ENCODE assay signal across 1 cellular context in the genomic region with DNA sequence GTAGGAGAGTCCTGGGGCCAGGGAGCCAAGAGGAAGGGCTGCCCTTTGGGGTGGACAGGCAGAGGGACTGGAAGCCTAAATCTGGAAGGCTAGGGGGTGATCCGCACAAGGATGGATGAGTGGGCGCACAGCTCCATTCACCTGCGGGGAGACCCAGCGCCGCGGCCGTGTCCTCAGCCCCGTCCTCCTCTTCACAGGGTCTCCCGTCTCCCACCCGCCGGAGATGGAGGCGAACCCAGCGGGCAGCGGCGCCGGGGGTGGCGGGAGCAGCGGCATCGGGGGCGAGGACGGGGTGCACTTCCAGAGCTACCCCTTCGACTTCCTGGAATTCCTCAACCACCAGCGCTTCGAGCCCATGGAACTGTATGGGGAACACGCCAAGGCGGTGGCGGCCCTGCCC.
TF ChIP-seq lines count a peak whose summit lies in the region.

No MANE protein-coding gene starts in this region.

TF ChIP-seq in GM23338, 12 proteins besides CTCF, POLR2A, EP300 and RAD21 (continued from another document):
- TF ChIP-seq, protein P1, sequence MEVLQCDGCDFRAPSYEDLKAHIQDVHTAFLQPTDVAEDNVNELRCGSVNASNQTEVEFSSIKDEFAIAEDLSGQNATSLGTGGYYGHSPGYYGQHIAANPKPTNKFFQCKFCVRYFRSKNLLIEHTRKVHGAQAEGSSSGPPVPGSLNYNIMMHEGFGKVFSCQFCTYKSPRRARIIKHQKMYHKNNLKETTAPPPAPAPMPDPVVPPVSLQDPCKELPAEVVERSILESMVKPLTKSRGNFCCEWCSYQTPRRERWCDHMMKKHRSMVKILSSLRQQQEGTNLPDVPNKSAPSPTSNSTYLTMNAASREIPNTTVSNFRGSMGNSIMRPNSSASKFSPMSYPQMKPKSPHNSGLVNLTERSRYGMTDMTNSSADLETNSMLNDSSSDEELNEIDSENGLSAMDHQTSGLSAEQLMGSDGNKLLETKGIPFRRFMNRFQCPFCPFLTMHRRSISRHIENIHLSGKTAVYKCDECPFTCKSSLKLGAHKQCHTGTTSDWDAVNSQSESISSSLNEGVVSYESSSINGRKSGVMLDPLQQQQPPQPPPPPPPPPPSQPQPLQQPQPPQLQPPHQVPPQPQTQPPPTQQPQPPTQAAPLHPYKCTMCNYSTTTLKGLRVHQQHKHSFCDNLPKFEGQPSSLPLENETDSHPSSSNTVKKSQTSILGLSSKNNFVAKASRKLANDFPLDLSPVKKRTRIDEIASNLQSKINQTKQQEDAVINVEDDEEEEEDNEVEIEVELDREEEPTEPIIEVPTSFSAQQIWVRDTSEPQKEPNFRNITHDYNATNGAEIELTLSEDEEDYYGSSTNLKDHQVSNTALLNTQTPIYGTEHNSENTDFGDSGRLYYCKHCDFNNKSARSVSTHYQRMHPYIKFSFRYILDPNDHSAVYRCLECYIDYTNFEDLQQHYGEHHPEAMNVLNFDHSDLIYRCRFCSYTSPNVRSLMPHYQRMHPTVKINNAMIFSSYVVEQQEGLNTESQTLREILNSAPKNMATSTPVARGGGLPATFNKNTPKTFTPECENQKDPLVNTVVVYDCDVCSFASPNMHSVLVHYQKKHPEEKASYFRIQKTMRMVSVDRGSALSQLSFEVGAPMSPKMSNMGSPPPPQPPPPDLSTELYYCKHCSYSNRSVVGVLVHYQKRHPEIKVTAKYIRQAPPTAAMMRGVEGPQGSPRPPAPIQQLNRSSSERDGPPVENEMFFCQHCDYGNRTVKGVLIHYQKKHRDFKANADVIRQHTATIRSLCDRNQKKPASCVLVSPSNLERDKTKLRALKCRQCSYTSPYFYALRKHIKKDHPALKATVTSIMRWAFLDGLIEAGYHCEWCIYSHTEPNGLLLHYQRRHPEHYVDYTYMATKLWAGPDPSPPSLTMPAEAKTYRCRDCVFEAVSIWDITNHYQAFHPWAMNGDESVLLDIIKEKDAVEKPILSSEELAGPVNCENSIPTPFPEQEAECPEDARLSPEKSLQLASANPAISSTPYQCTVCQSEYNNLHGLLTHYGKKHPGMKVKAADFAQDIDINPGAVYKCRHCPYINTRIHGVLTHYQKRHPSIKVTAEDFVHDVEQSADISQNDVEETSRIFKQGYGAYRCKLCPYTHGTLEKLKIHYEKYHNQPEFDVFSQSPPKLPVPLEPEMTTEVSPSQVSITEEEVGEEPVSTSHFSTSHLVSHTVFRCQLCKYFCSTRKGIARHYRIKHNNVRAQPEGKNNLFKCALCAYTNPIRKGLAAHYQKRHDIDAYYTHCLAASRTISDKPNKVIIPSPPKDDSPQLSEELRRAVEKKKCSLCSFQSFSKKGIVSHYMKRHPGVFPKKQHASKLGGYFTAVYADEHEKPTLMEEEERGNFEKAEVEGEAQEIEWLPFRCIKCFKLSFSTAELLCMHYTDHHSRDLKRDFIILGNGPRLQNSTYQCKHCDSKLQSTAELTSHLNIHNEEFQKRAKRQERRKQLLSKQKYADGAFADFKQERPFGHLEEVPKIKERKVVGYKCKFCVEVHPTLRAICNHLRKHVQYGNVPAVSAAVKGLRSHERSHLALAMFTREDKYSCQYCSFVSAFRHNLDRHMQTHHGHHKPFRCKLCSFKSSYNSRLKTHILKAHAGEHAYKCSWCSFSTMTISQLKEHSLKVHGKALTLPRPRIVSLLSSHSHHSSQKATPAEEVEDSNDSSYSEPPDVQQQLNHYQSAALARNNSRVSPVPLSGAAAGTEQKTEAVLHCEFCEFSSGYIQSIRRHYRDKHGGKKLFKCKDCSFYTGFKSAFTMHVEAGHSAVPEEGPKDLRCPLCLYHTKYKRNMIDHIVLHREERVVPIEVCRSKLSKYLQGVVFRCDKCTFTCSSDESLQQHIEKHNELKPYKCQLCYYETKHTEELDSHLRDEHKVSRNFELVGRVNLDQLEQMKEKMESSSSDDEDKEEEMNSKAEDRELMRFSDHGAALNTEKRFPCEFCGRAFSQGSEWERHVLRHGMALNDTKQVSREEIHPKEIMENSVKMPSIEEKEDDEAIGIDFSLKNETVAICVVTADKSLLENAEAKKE (CRISPR knock-in tag; IDR thresholded peaks at IDR 0.05), result no peak
